22 cellular contexts compared by ENCODE assay signal in genomic region chr14:38589747-38590350, GRCh38.
DNase-seq lines count a peak whose midpoint lies in the region; ATAC-seq, FAIRE-seq and TF ChIP-seq lines count a peak whose summit lies in the region.
"Had no signal": no experiment of that assay in that cellular context is flagged by ENCODE, and none has a peak within 500 bp of the region (broad histone marks: within the 10 kb centered on the region; RNA-seq: fewer than 3 reads in every experiment).

No MANE protein-coding gene starts in this region.

- H3K79me2 ChIP-seq in HepG2 (ENCODE audit: insufficient read depth, low read length) = no peaks in the 10 kb centered on the region

- H3K27ac ChIP-seq in HepG2 (ENCODE audit: extremely low read length, insufficient read depth, low read length) = no peak overlapping the region
- H3K27ac ChIP-seq in right lobe of liver = no peak overlapping the region
- H3K27ac ChIP-seq: 22Rv1; A549; BLaER1 treated with 17β-estradiol and CSF1 and Interleukin-3, amounts not matched to agents 10 nM and 100 nM; C4-2B had no signal

- intact Hi-C loops in HepG2 (cut with micrococcal nuclease; ENCODE audit: unreplicated experiment) = no loop called here
- intact Hi-C loops in right lobe of liver (cut with DNase I) = no loop called here

- H4K20me1 ChIP-seq in HepG2 (ENCODE audit: insufficient read depth, low read length) = no peaks in the 10 kb centered on the region
- H4K20me1 ChIP-seq: BLaER1 treated with 17β-estradiol and CSF1 and Interleukin-3, amounts not matched to agents 10 nM and 100 nM had no signal

- H3K4me3 ChIP-seq in HepG2 (replicated peaks in 1 of 3; ENCODE audit: insufficient read depth in 1 of 3, low read depth in 2 of 3, low read length in 3 of 3) (no peak overlapping the region), right lobe of liver (no peak overlapping the region), neuron (ENCODE audit: low read length) (no peak overlapping the region)
- H3K4me3 ChIP-seq: A549; BLaER1 treated with 17β-estradiol and CSF1 and Interleukin-3, amounts not matched to agents 10 nM and 100 nM had no signal

- BruUV-seq in HepG2 (replicated peaks; lab: Mats Ljungman, UMichigan) = no TSS peak

- peaks cover 1% of the 10 kb centered on the region for H3K9me3 Mint-ChIP-seq in neural crest cell

- no peak overlapping the region for H3K4me3 Mint-ChIP-seq in neural crest cell
- H3K4me3 Mint-ChIP-seq: B cell; CD4-positive, alpha-beta T cell; CD8-positive, alpha-beta T cell had no signal

- 81% methylated on average over 3 of the region's 3 CpGs for WGBS in HepG2 (ENCODE audit: low lambda C conversion rate)
- 92% methylated on average over 3 of the region's 3 CpGs for WGBS in right lobe of liver (ENCODE audit: insufficient coverage, low coverage, low lambda C conversion rate, missing lambda C conversion rate)

- H3K27me3 Mint-ChIP-seq in neural crest cell (ENCODE audit: low read depth) = no peaks in the 10 kb centered on the region
- H3K27me3 Mint-ChIP-seq: B cell; CD4-positive, alpha-beta T cell had no signal

- H3K4me2 ChIP-seq in HepG2 (ENCODE audit: low read depth, low read length) = no peak overlapping the region
- H3K4me2 ChIP-seq: A549; BLaER1 treated with 17β-estradiol and CSF1 and Interleukin-3, amounts not matched to agents 10 nM and 100 nM had no signal

- H3K36me3 ChIP-seq in HepG2 (replicated peaks in 1 of 2; ENCODE audit: control insufficient read depth in 1 of 2, insufficient read depth in 2 of 2, low read length in 2 of 2) (no peaks in the 10 kb centered on the region), right lobe of liver (no peaks in the 10 kb centered on the region), neuron (ENCODE audit: insufficient read depth, low read length) (no peaks in the 10 kb centered on the region)
- H3K36me3 ChIP-seq: BLaER1 treated with 17β-estradiol and CSF1 and Interleukin-3, amounts not matched to agents 10 nM and 100 nM had no signal

- peaks cover 6% of the 10 kb centered on the region for H3K4me1 Mint-ChIP-seq in neural crest cell
- H3K4me1 Mint-ChIP-seq: B cell had no signal

- no peak for FAIRE-seq in HepG2 (lab: Jason Lieb, UNC)
- FAIRE-seq: A549, D721Med, G401.6, GM12891, GM19239 had no signal

- H3K9me3 ChIP-seq in HepG2 (ENCODE audit: low read length) = no peaks in the 10 kb centered on the region
- H3K9me3 ChIP-seq in right lobe of liver = no peaks in the 10 kb centered on the region
- H3K9me3 ChIP-seq in neuron (ENCODE audit: low read length) = no peaks in the 10 kb centered on the region
- H3K9me3 ChIP-seq: A549, Caco-2 had no signal

- peak overlapping the region; percentile 8 for H3K27ac Mint-ChIP-seq in neural crest cell (ENCODE audit: unreplicated experiment)
- H3K27ac Mint-ChIP-seq: B cell; CD4-positive, alpha-beta T cell; CD8-positive, alpha-beta T cell had no signal

- TF ChIP-seq POLR2A in HepG2 (IDR thresholded peaks at IDR 0.05; ENCODE audit: insufficient read depth in 1 of 2, low read depth in 2 of 2, low read length in 2 of 2) (no peak), right lobe of liver (IDR thresholded peaks at IDR 0.05) (no peak)

- H2AFZ ChIP-seq in HepG2 (ENCODE audit: low read length) (no peak overlapping the region), neuron (ENCODE audit: low read depth, low read length) (peak overlapping the region; percentile 46)

- H3K27me3 ChIP-seq in HepG2 (ENCODE audit: control insufficient read depth in 1 of 2, insufficient read depth in 2 of 2, low read length in 2 of 2) = no peaks in the 10 kb centered on the region
- no peaks in the 10 kb centered on the region for H3K27me3 ChIP-seq in right lobe of liver
- no peaks in the 10 kb centered on the region for H3K27me3 ChIP-seq in neuron (ENCODE audit: insufficient read depth, low read length)
- H3K27me3 ChIP-seq: BLaER1 treated with 17β-estradiol and CSF1 and Interleukin-3, amounts not matched to agents 10 nM and 100 nM had no signal

- CTCF ChIA-PET in HepG2 (lab: Yijun Ruan, JAX; ENCODE audit: low intra/inter-chr PET ratio, low total read pairs) = no interaction called here

- H3K4me1 ChIP-seq in HepG2 (ENCODE audit: insufficient read depth, low read length) (no peaks in the 10 kb centered on the region), right lobe of liver (no peaks in the 10 kb centered on the region), neuron (ENCODE audit: insufficient read depth, low read length) (peaks cover 6% of the 10 kb centered on the region)
- H3K4me1 ChIP-seq: A549; BLaER1 treated with 17β-estradiol and CSF1 and Interleukin-3, amounts not matched to agents 10 nM and 100 nM; Caco-2 had no signal

- TF ChIP-seq RAD21 in HepG2 (CRISPR knock-in tag; IDR thresholded peaks at IDR 0.05) = no peak

- POLR2A ChIA-PET in HepG2 (lab: Yijun Ruan, JAX) = no interaction called here

- no peaks in the 10 kb centered on the region for H3K36me3 Mint-ChIP-seq in neural crest cell (ENCODE audit: low read depth)
- H3K36me3 Mint-ChIP-seq: CD8-positive, alpha-beta T cell had no signal

- in situ Hi-C loops in HepG2 (cut with HindIII; ENCODE audit: extremely low pct_ligation_motif_present, low pct_unique_long_range_greater_than_20kb) = no loop called here

- TF ChIP-seq CTCF in HepG2 (CRISPR knock-in tag; IDR thresholded peaks at IDR 0.05) (no peak), right lobe of liver (IDR thresholded peaks at IDR 0.05) (no peak), neural crest cell (conservative IDR thresholded peaks at IDR 0.05) (no peak)

- TF ChIP-seq EP300 in HepG2 (IDR thresholded peaks at IDR 0.05; ENCODE audit: low read depth in 2 of 2, low read length in 2 of 2) (no peak), HepG2 (CRISPR knock-in tag; IDR thresholded peaks at IDR 0.05; ENCODE audit: borderline replicate concordance) (no peak)

- ATAC-seq in HepG2 (no peak), right lobe of liver (no peak)
- ATAC-seq: A549; CD8-positive, alpha-beta T cell had no signal

- DNase-seq in HepG2 (ENCODE audit: low spot score) (no peak), right lobe of liver (no peak), neural crest cell (ENCODE audit: low read depth, low spot score) (no peak)
- DNase-seq in activated CD8-positive, alpha-beta memory T cell treated with anti-CD3 and anti-CD28 coated beads, Interleukin-2, amount 50 U/mL, for 4 hours = no peak
- no peak for DNase-seq in activated T-cell treated with anti-CD3 and anti-CD28 coated beads, Interleukin-2, amount 50 U/mL, for 1 hour
- DNase-seq: AML-193; Caco-2; Calu3; CD4-positive, alpha-beta T cell; CD8-positive, alpha-beta T cell; DMS79 treated with DMSO at 0.1 percent for 48 hours; GF-D8 had no signal

- H3K9ac ChIP-seq in HepG2 (ENCODE audit: insufficient read depth, low read depth, low read length) = no peak overlapping the region
- H3K9ac ChIP-seq: BLaER1 treated with 17β-estradiol and CSF1 and Interleukin-3, amounts not matched to agents 10 nM and 100 nM had no signal

TF ChIP-seq in HepG2, 621 proteins besides CTCF, POLR2A, EP300 and RAD21:
- TF ChIP-seq TRAFD1 (CRISPR knock-in tag; IDR thresholded peaks at IDR 0.05; ENCODE audit: borderline replicate concordance) (no peak), SALL2 (CRISPR knock-in tag; IDR thresholded peaks at IDR 0.05) (no peak), ZNF598 (CRISPR knock-in tag; IDR thresholded peaks at IDR 0.05; ENCODE audit: borderline replicate concordance) (no peak), EZH2 (conservative IDR thresholded peaks at IDR 0.05; ENCODE audit: low read depth, low read length) (no peak), PCBP2 (optimal IDR thresholded peaks at IDR 0.05; ENCODE audit: low read depth, low read length, poor library complexity, severe bottlenecking) (peak; percentile 93), HNRNPK (IDR thresholded peaks at IDR 0.05; ENCODE audit: low read depth, low read length, poor library complexity, severe bottlenecking) (peak; percentile 86)
TF ChIP-seq in HepG2: peak in this region for 2.
